In the genomic region with DNA sequence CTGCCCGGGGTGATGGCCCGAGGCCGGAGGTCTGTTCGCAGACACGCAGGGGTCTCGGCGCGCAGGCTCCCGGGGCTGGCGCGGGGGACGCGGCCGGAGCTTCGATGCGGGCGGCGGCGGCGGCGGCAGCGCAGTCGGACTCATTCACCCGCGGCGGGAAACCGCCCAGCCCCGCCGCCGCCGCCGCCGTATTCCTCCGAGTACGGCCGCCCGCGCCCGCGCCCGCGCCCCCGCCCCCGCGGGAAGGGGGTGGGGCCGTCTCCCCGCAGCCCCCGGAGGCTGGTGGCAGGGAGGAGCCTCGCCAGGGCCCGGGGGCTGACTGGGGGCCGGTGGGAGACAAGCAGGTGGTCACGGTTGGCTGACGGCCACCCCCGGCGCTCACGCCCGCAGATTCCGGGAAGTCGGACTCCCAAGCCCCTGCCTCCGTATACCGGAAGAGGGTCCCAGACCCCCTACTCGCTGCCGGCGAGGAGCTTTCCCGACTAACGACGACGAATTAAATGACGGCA, we compare ENCODE assay signal across 8 cellular contexts. TPM values are rescaled to one million over a fixed set of nuclear protein-coding genes. Genes with fewer than 3 reads are reported as not detected.
DNase-seq lines count a peak whose midpoint lies in the region; ATAC-seq lines count a peak whose summit lies in the region.

Gene C2CD4C, minus strand, starts transcription at position 142 of the 509 bp plus-strand sequence. CDS start 786 bp downstream, outside the sequence.

- H3K36me3 Mint-ChIP-seq in activated CD4-positive, alpha-beta memory T cell treated with anti-CD3 and anti-CD28 coated beads, Interleukin-2, amount 10 ng/mL, durations not matched to agents 7 days and 5 days (ENCODE audit: low read depth) = no peaks in the 10 kb centered on the region

- DNase-seq in NCI-H146 (lab: John Stamatoyannopoulos, UW) (peak; percentile 43), NCI-H146 treated with DMSO at 0.1 percent for 48 hours (lab: John Stamatoyannopoulos, UW; ENCODE audit: unreplicated experiment) (no peak), head of caudate nucleus (peak in 26 of 42 donors; percentile 7 to 67 (median 32)), posterior vena cava (ENCODE audit: low spot score) (peak; percentile 68), GM19238 (ENCODE audit: insufficient read length, low spot score) (no peak)
- DNase-seq in activated CD4-positive, alpha-beta memory T cell treated with anti-CD3 and anti-CD28 coated beads, Interleukin-2, amount 10 ng/mL, durations not matched to agents 7 days and 5 days = no peak

- POLR2A ChIA-PET in activated CD4-positive, alpha-beta memory T cell treated with anti-CD3 and anti-CD28 coated beads, Interleukin-2, amount 10 ng/mL, durations not matched to agents 7 days and 5 days (lab: Charles Lee) = interaction anchor here (0.8 kb wide), 1 partner anchor 38 kb away, joined by 3 read pairs; no protein-coding TSS in a partner anchor

- ATAC-seq in HG02852 (IDR thresholded peaks at IDR 0.05; ENCODE audit: unreplicated experiment) (no peak), GM21786 (IDR thresholded peaks at IDR 0.05; ENCODE audit: unreplicated experiment) (no peak)

- H3K9me3 Mint-ChIP-seq in activated CD4-positive, alpha-beta memory T cell treated with anti-CD3 and anti-CD28 coated beads, Interleukin-2, amount 10 ng/mL, durations not matched to agents 7 days and 5 days = no peaks in the 10 kb centered on the region

- peak within 1 kb of the TSS; percentile 32 for H3K4me3 Mint-ChIP-seq in activated CD4-positive, alpha-beta memory T cell treated with anti-CD3 and anti-CD28 coated beads, Interleukin-2, amount 10 ng/mL, durations not matched to agents 7 days and 5 days

- H3K27me3 Mint-ChIP-seq in activated CD4-positive, alpha-beta memory T cell treated with anti-CD3 and anti-CD28 coated beads, Interleukin-2, amount 10 ng/mL, durations not matched to agents 7 days and 5 days = peaks cover 7% of the 10 kb centered on the region

- H3K4me1 Mint-ChIP-seq in activated CD4-positive, alpha-beta memory T cell treated with anti-CD3 and anti-CD28 coated beads, Interleukin-2, amount 10 ng/mL, durations not matched to agents 7 days and 5 days = peaks cover 6% of the 10 kb centered on the region

- H3K27ac Mint-ChIP-seq in activated CD4-positive, alpha-beta memory T cell treated with anti-CD3 and anti-CD28 coated beads, Interleukin-2, amount 10 ng/mL, durations not matched to agents 7 days and 5 days = no peak within 1 kb of the TSS

- CTCF ChIA-PET in activated CD4-positive, alpha-beta memory T cell treated with anti-CD3 and anti-CD28 coated beads, Interleukin-2, amount 10 ng/mL, durations not matched to agents 7 days and 5 days (lab: Charles Lee) = no interaction called here

- intact Hi-C loops in head of caudate nucleus (cut with DNase I) (no loop called here), posterior vena cava (cut with DNase I) (no loop called here)

RNA-seq across cellular contexts. Expression of gene C2CD4C, which starts in this region (rescaled TPM):
- under 1 TPM in 1 of 2 experiments, not detected in 1; 0.08 TPM for total RNA-seq in activated CD4-positive, alpha-beta memory T cell treated with anti-CD3 and anti-CD28 coated beads, Interleukin-2, amount 10 ng/mL, durations not matched to agents 7 days and 5 days
- 1 to 10 TPM; 1.1 to 2.9 TPM for total RNA-seq in posterior vena cava

Comparison
In these comparisons a context has a peak if more than half of its experiments do, and no peak if none do; other contexts are left out.
1. DNase-seq: peak in NCI-H146 (single experiment), head of caudate nucleus (26 of 42) and posterior vena cava (single experiment); none in NCI-H146 treated with DMSO at 0.1 percent for 48 hours (single experiment), activated CD4-positive, alpha-beta memory T cell treated with anti-CD3 and anti-CD28 coated beads, Interleukin-2, amount 10 ng/mL, durations not matched to agents 7 days and 5 days (single experiment) and GM19238 (single experiment).